In genomic region chr1:31207590-31207989, GRCh38 we compare ENCODE assay signal across 1 cellular context.
TF ChIP-seq lines count a peak whose summit lies in the region.

No MANE protein-coding gene starts in this region.

TF ChIP-seq in HepG2, 621 proteins besides CTCF, POLR2A, EP300 and RAD21 (continued from another document):
- TF ChIP-seq ZBTB26 (CRISPR knock-in tag; IDR thresholded peaks at IDR 0.05; ENCODE audit: borderline replicate concordance): no peak
- no peak for TF ChIP-seq ZNF512B (CRISPR knock-in tag; IDR thresholded peaks at IDR 0.05; ENCODE audit: borderline replicate concordance)
- no peak for TF ChIP-seq ZNF562 (CRISPR knock-in tag; IDR thresholded peaks at IDR 0.05; ENCODE audit: borderline replicate concordance)
- TF ChIP-seq NFAT5 (CRISPR knock-in tag; IDR thresholded peaks at IDR 0.05): no peak
- TF ChIP-seq ATF4 (CRISPR knock-in tag; IDR thresholded peaks at IDR 0.05): no peak
- TF ChIP-seq, protein P1, sequence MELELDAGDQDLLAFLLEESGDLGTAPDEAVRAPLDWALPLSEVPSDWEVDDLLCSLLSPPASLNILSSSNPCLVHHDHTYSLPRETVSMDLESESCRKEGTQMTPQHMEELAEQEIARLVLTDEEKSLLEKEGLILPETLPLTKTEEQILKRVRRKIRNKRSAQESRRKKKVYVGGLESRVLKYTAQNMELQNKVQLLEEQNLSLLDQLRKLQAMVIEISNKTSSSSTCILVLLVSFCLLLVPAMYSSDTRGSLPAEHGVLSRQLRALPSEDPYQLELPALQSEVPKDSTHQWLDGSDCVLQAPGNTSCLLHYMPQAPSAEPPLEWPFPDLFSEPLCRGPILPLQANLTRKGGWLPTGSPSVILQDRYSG (CRISPR knock-in tag; IDR thresholded peaks at IDR 0.05): no peak
- TF ChIP-seq IRF9 (CRISPR knock-in tag; IDR thresholded peaks at IDR 0.05; ENCODE audit: borderline replicate concordance): no peak
- no peak for TF ChIP-seq ZGPAT (CRISPR knock-in tag; IDR thresholded peaks at IDR 0.05)
- TF ChIP-seq ZSCAN30 (CRISPR knock-in tag; IDR thresholded peaks at IDR 0.05): no peak
- TF ChIP-seq RAD51 (IDR thresholded peaks at IDR 0.05; ENCODE audit: borderline replicate concordance): no peak
- TF ChIP-seq ZNF383 (CRISPR knock-in tag; IDR thresholded peaks at IDR 0.05; ENCODE audit: borderline replicate concordance): no peak
- no peak for TF ChIP-seq SRY (CRISPR knock-in tag; IDR thresholded peaks at IDR 0.05)
- TF ChIP-seq ZNF639 (CRISPR knock-in tag; conservative IDR thresholded peaks at IDR 0.05): no peak
- no peak for TF ChIP-seq THYN1 (CRISPR knock-in tag; IDR thresholded peaks at IDR 0.05; ENCODE audit: borderline replicate concordance, low read depth)
TF ChIP-seq in HepG2: peak in this region for 0.
